Comparison of ENCODE assay signal across 8 cellular contexts in the genomic region with DNA sequence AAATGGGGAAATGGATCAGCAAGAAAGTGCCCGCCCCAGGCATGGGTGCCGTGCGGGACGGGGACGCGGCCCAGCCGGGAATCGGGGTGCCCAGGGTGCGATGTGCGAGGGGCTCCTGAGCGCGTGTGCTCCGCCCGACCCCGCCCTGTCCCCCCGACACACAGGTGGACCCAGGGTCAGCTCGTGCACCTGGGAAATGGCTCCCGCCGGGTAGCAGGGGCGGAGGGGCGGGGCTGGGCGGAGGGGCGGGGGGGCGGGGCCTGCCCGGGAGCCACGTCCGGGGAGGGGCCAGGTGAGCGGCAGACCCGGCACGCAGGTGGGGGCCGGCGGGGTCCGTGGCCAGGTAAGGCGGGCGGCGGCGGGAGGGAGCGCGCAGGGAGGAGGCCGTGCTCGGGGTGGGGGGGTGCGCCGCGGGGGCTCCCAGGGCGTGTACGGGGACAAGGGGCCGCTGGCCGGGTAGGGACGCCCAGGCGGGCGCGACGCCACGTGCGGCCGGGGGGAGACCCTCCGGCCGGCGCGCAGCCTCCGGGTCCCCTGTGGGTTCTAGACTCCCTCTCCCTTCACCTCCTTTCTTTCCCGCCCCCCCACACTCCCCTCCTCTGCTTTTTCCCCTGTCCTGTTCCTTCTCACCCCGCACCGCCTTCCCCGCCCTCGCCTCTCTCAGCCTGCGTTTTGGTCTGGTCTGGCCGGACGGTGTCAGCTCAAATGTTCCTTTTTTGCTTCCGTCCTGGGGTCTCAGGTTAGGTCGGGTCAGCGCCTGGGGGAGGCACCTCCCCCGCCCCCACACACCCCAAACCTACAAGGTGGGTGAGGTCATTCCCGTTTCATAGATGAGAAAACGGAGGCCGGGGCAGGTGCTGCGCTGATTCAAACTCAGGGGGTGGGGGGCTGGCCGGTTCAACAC. TPM values are rescaled to one million over a fixed set of nuclear protein-coding genes. Genes with fewer than 3 reads are reported as not detected.
DNase-seq lines count a peak whose midpoint lies in the region; ATAC-seq and TF ChIP-seq lines count a peak whose summit lies in the region.

A gene (plus strand): TSS at position 291 of the 904 bp plus-strand sequence. CDS start 33,953 bp downstream, outside the sequence.

- H3K9ac ChIP-seq in NT2/D1 (ENCODE audit: insufficient read length, low read depth) = peak within 1 kb of the TSS; percentile 52

- in situ Hi-C loops in HAP-1 (cut with MboI; ENCODE audit: low sequenced_read_pairs) = no loop called here

- no peak for TF ChIP-seq CTCF in GM10248 (IDR thresholded peaks at IDR 0.05; ENCODE audit: control extremely low read depth, extremely low read depth, low read depth, missing control alignments)

- H3K4me1 ChIP-seq in HAP-1 (peaks cover 27% of the 10 kb centered on the region), NT2/D1 (ENCODE audit: insufficient read depth, insufficient read length) (peaks cover 12% of the 10 kb centered on the region), esophagus (ENCODE audit: control insufficient read depth in 2 of 2, insufficient read depth in 2 of 2, low read length in 1 of 2) (peaks cover 0 to 11% of the 10 kb centered on the region in 2 donors)

- 4% methylated on average over 35 to 78 of the region's 78 CpGs for WGBS in esophagus, 2 donors

- peak in 1 of 2 experiments; percentile 52 for DNase-seq in HAP-1 (ENCODE audit: low spot score in 2 of 2)
- DNase-seq in NT2/D1 (ENCODE audit: low read depth, low spot score) = no peak
- DNase-seq in posterior vena cava (ENCODE audit: low spot score) = peak; percentile 64
- no peak for DNase-seq in GM19238 (ENCODE audit: insufficient read length, low spot score)
- no peak for DNase-seq in NCI-H524 (lab: John Stamatoyannopoulos, UW)
- DNase-seq in GM10248 (ENCODE audit: extremely low spot score) = no peak

- CTCF ChIA-PET in GM10248 (lab: Yijun Ruan, JAX) = no interaction called here

- H3K27ac ChIP-seq in esophagus (ENCODE audit: low read depth in 2 of 2, low read length in 1 of 2) = peak within 1 kb of the TSS in 1 of 2 donors; percentile 34

- POLR2A ChIA-PET in GM10248 (lab: Yijun Ruan, JAX) = no interaction called here

- intact Hi-C loops in posterior vena cava (cut with DNase I) = no loop called here

- H3K36me3 ChIP-seq in HAP-1 (replicated peaks) (no peaks in the 10 kb centered on the region), NT2/D1 (ENCODE audit: insufficient read depth, insufficient read length, low read length) (no peaks in the 10 kb centered on the region), esophagus (ENCODE audit: control insufficient read depth in 2 of 2, insufficient read depth in 2 of 2, low read length in 1 of 2) (no peaks in the 10 kb centered on the region)

- H3K9me3 ChIP-seq in HAP-1 (no peaks in the 10 kb centered on the region), NT2/D1 (ENCODE audit: insufficient read depth, low read length) (no peaks in the 10 kb centered on the region), esophagus (ENCODE audit: control insufficient read depth in 2 of 2, insufficient read depth in 1 of 2, low read depth in 1 of 2, low read length in 1 of 2) (no peaks in the 10 kb centered on the region)

- H3K27me3 ChIP-seq in HAP-1 (ENCODE audit: low read depth) = no peaks in the 10 kb centered on the region
- peaks cover 23% of the 10 kb centered on the region for H3K27me3 ChIP-seq in NT2/D1 (ENCODE audit: insufficient read depth, insufficient read length)
- peaks cover 0 to 2% of the 10 kb centered on the region in 2 donors for H3K27me3 ChIP-seq in esophagus (ENCODE audit: control insufficient read depth in 1 of 2, insufficient read depth in 2 of 2, low read length in 2 of 2)

- peak within 1 kb of the TSS; percentile 44 for H3K4me3 ChIP-seq in HAP-1
- peak within 1 kb of the TSS; percentile 46 for H3K4me3 ChIP-seq in NT2/D1 (ENCODE audit: insufficient read length, low read depth)
- peak within 1 kb of the TSS; percentile 55 to 70 for H3K4me3 ChIP-seq in esophagus (ENCODE audit: low read depth in 1 of 2, low read length in 2 of 2)

- no peak for ATAC-seq in HG02840 (IDR thresholded peaks at IDR 0.05; ENCODE audit: low FRiP score, unreplicated experiment)

RNA-seq across cellular contexts. Expression of the gene that starts here (rescaled TPM):
- polyA plus RNA-seq in esophagus = 10 to 100 TPM in 1 of 2 donors, 1 to 10 TPM in 1; 7.2 to 11.2 TPM
- 1 to 10 TPM; 1.4 TPM for total RNA-seq in posterior vena cava
